ENCODE assay signal across 39 cellular contexts in genomic region chr9:20364954-20365353, GRCh38.
"Had no signal": no experiment of that assay in that cellular context is flagged by ENCODE, and none has a peak within 500 bp of the region (broad histone marks: within the 10 kb centered on the region; RNA-seq: fewer than 3 reads in every experiment).

No MANE protein-coding gene starts in this region.

- H3K27ac Mint-ChIP-seq: activated B cell treated with CpG ODN at 0.5 μM for 24 hours; activated CD4-positive, alpha-beta memory T cell treated with anti-CD3 and anti-CD28 coated beads for 36 hours; activated naive CD8-positive, alpha-beta T cell treated with anti-CD3 and anti-CD28 coated beads for 36 hours; activated T-cell treated with anti-CD3 and anti-CD28 coated beads, Interleukin-2, amount 50 U/mL, for 72 hours; activated T-helper 17 cell treated with anti-CD3 and anti-CD28 coated beads, Interleukin-2, amount 50 U/mL, for 72 hours; T-helper 17 cell had no signal

- H3K4me1 Mint-ChIP-seq: activated B cell treated with CpG ODN at 0.5 μM for 24 hours had no signal

- H3K9me2 ChIP-seq: SK-N-SH had no signal

- H3K4me2 ChIP-seq: KMS-11, SK-N-SH had no signal

- H3K27me3 ChIP-seq: brain microvascular endothelial cell, cardiac muscle cell, Peyer's patch, SJSA1 had no signal

- H3K4me3 ChIP-seq: cardiac muscle cell, Peyer's patch, SJSA1 had no signal

- H3K4me3 Mint-ChIP-seq: activated B cell treated with CpG ODN at 0.5 μM for 24 hours; activated CD4-positive, alpha-beta memory T cell treated with anti-CD3 and anti-CD28 coated beads for 36 hours; activated naive CD8-positive, alpha-beta T cell treated with anti-CD3 and anti-CD28 coated beads for 36 hours; activated T-cell treated with anti-CD3 and anti-CD28 coated beads, Interleukin-2, amount 50 U/mL, for 72 hours; activated T-helper 17 cell treated with anti-CD3 and anti-CD28 coated beads, Interleukin-2, amount 50 U/mL, for 72 hours; central memory CD8-positive, alpha-beta T cell; T-cell; T-helper 17 cell had no signal

- H3K9me3 ChIP-seq: Peyer's patch, SJSA1, SK-N-SH had no signal

- H3K4me1 ChIP-seq: Peyer's patch, SJSA1 had no signal

- DNase-seq: activated B cell treated with CpG ODN at 0.5 μM for 24 hours; activated CD4-positive, alpha-beta memory T cell treated with anti-CD3 and anti-CD28 coated beads for 36 hours; activated CD4-positive, alpha-beta T cell treated with anti-CD3 and anti-CD28 coated beads for 4 hours; activated CD4-positive, alpha-beta T cell treated with anti-CD3 and anti-CD28 coated beads, Interleukin-2, amount 50 U/mL, for 1 hour; activated CD4-positive, CD25-positive, alpha-beta regulatory T cell treated with anti-CD3 and anti-CD28 coated beads, Interleukin-2, amount 50 U/mL, for 72 hours; activated effector memory CD4-positive, alpha-beta T cell treated with anti-CD3 and anti-CD28 coated beads, Interleukin-2, amount 50 U/mL, for 16 hours; activated naive CD4-positive, alpha-beta T cell; activated naive CD4-positive, alpha-beta T cell treated with anti-CD3 and anti-CD28 coated beads, Interleukin-2, amount 50 U/mL, for 16 hours; activated naive CD8-positive, alpha-beta T cell treated with anti-CD3 and anti-CD28 coated beads for 36 hours; activated T-cell treated with anti-CD3 and anti-CD28 coated beads, Interleukin-2, amount 50 U/mL, for 1 hour; activated T-cell treated with anti-CD3 and anti-CD28 coated beads, Interleukin-2, amount 50 U/mL, for 72 hours; amniotic stem cell; aorta; brain microvascular endothelial cell; MM.1S; MV-4-11; NCI-H1092; NCI-H1436 treated with DMSO at 0.1 percent for 48 hours; NCI-H1694 treated with DMSO at 0.1 percent for 48 hours; NCI-H2029; NCI-H2171 treated with DMSO at 0.1 percent for 48 hours; NCI-H2227 treated with DMSO at 0.1 percent for 48 hours; NCI-H446; NCI-H510A treated with DMSO at 0.1 percent for 48 hours; NCI-H526 treated with DMSO at 0.1 percent for 48 hours; NCI-H774; PC-3; Peyer's patch; RPMI8226; SHP77 treated with DMSO at 0.1 percent for 48 hours; SK-N-SH; T-cell; T-helper 17 cell had no signal

- H3K27me3 Mint-ChIP-seq: activated B cell treated with CpG ODN at 0.5 μM for 24 hours; activated CD4-positive, alpha-beta memory T cell treated with anti-CD3 and anti-CD28 coated beads for 36 hours; activated naive CD8-positive, alpha-beta T cell treated with anti-CD3 and anti-CD28 coated beads for 36 hours; activated T-helper 17 cell treated with anti-CD3 and anti-CD28 coated beads, Interleukin-2, amount 50 U/mL, for 72 hours; central memory CD8-positive, alpha-beta T cell; T-cell; T-helper 17 cell had no signal

- H3K27ac ChIP-seq: brain microvascular endothelial cell, cardiac muscle cell, KMS-11, Peyer's patch, SJSA1, VCaP had no signal

- H3K36me3 ChIP-seq: brain microvascular endothelial cell, SJSA1 had no signal

- H3K9ac ChIP-seq: KMS-11, SK-N-SH had no signal

- ATAC-seq: activated T-cell treated with anti-CD3 and anti-CD28 coated beads, Interleukin-2, amount 50 U/mL, for 72 hours; activated T-helper 17 cell treated with anti-CD3 and anti-CD28 coated beads, Interleukin-2, amount 50 U/mL, for 72 hours; PC-3; T-cell; T-helper 17 cell had no signal

- H3K9me3 Mint-ChIP-seq: activated CD4-positive, alpha-beta memory T cell treated with anti-CD3 and anti-CD28 coated beads for 36 hours; central memory CD8-positive, alpha-beta T cell had no signal
